In genomic region chr12:49088190-49088931, GRCh38 we compare ENCODE assay signal across 8 cellular contexts. TPM values are rescaled to one million over a fixed set of nuclear protein-coding genes. Genes with fewer than 3 reads are reported as not detected.
DNase-seq lines count a peak whose midpoint lies in the region; ATAC-seq, FAIRE-seq and TF ChIP-seq lines count a peak whose summit lies in the region.

No MANE protein-coding gene starts in this region.

- H3K27ac ChIP-seq in astrocyte (ENCODE audit: low read depth, low read length), result no peak overlapping the region
- H3K27ac ChIP-seq in hepatocyte, result no peak overlapping the region

- FAIRE-seq in astrocyte (lab: Jason Lieb, UNC), result no peak

- H4K20me1 ChIP-seq in astrocyte (ENCODE audit: insufficient read depth, low read length), result peaks cover 13% of the 10 kb centered on the region
- H4K20me1 ChIP-seq in hepatocyte (ENCODE audit: insufficient read depth, poor library complexity, severe bottlenecking), result no peaks in the 10 kb centered on the region

- H2AFZ ChIP-seq in astrocyte (ENCODE audit: low read depth, low read length), result peak overlapping the region; percentile 74
- H2AFZ ChIP-seq in hepatocyte, result no peak overlapping the region

- WGBS in hepatocyte (ENCODE audit: low lambda C conversion rate, missing lambda C conversion rate), result 3% methylated on average over 18 of the region's 18 CpGs

- peak; percentile 93 for TF ChIP-seq CTCF in GM12874 (IDR thresholded peaks at IDR 0.05; ENCODE audit: insufficient read depth, low read depth, low read length)
- peak; percentile 89 for TF ChIP-seq CTCF in astrocyte (IDR thresholded peaks at IDR 0.05; ENCODE audit: insufficient read depth, low read depth, low read length)
- TF ChIP-seq CTCF in hepatocyte (IDR thresholded peaks at IDR 0.05; ENCODE audit: poor library complexity), result peak; percentile 90

- H3K27me3 Mint-ChIP-seq in T-helper 17 cell (peaks cover 38% of the 10 kb centered on the region), astrocyte (ENCODE audit: low read depth, unreplicated experiment) (peaks cover 24% of the 10 kb centered on the region)

- DNase-seq in NCI-H1930 (lab: John Stamatoyannopoulos, UW), result peak; percentile 77 to 88
- DNase-seq in T-helper 17 cell, result peak; percentile 47 to 54 (median 51)
- DNase-seq in astrocyte (ENCODE audit: low read depth), result peak; percentile 87
- DNase-seq in hepatocyte (ENCODE audit: low spot score), result peak; percentile 93
- DNase-seq in skeletal muscle cell (ENCODE audit: low read depth), result peak; percentile 72

- peak; percentile 78 for ATAC-seq in HG02938 (IDR thresholded peaks at IDR 0.05; ENCODE audit: unreplicated experiment)
- peak; percentile 87 for ATAC-seq in T-helper 17 cell
- no peak for ATAC-seq in GM21528 (IDR thresholded peaks at IDR 0.05; ENCODE audit: low FRiP score, unreplicated experiment)

- H3K9me2 ChIP-seq in hepatocyte (replicated peaks; ENCODE audit: insufficient read depth), result no peaks in the 10 kb centered on the region

- H3K36me3 Mint-ChIP-seq in T-helper 17 cell (ENCODE audit: low read depth) (no peaks in the 10 kb centered on the region), astrocyte (ENCODE audit: low read depth, unreplicated experiment) (no peaks in the 10 kb centered on the region)

- H3K9me3 ChIP-seq in T-helper 17 cell (ENCODE audit: control insufficient read depth, low read length, poor library complexity, severe bottlenecking) (no peaks in the 10 kb centered on the region), astrocyte (ENCODE audit: insufficient read depth, low read depth, low read length) (no peaks in the 10 kb centered on the region), hepatocyte (ENCODE audit: low read depth) (no peaks in the 10 kb centered on the region)

- peaks cover 38% of the 10 kb centered on the region for H3K4me1 Mint-ChIP-seq in T-helper 17 cell
- peaks cover 9% of the 10 kb centered on the region for H3K4me1 Mint-ChIP-seq in astrocyte (ENCODE audit: low read depth, unreplicated experiment)

- H3K27me3 ChIP-seq in astrocyte (ENCODE audit: insufficient read depth, low read length) (peaks cover 38% of the 10 kb centered on the region), hepatocyte (peaks cover 50% of the 10 kb centered on the region)

- H3K27ac Mint-ChIP-seq in T-helper 17 cell (no peak overlapping the region), astrocyte (ENCODE audit: unreplicated experiment) (no peak overlapping the region)

- H3K4me1 ChIP-seq in astrocyte (ENCODE audit: insufficient read depth, low read length) (peaks cover 19% of the 10 kb centered on the region), hepatocyte (ENCODE audit: insufficient read depth) (no peaks in the 10 kb centered on the region)

- no peaks in the 10 kb centered on the region for H3K36me3 ChIP-seq in astrocyte (ENCODE audit: insufficient read depth, low read length)
- H3K36me3 ChIP-seq in hepatocyte (replicated peaks; ENCODE audit: insufficient read depth, low read depth), result no peaks in the 10 kb centered on the region

- no peak overlapping the region for H3K9ac ChIP-seq in astrocyte (ENCODE audit: low read length)

- no peaks in the 10 kb centered on the region for H3K79me2 ChIP-seq in astrocyte (ENCODE audit: insufficient read depth, low read length)
- no peaks in the 10 kb centered on the region for H3K79me2 ChIP-seq in hepatocyte

- H3K9me3 Mint-ChIP-seq in astrocyte (ENCODE audit: unreplicated experiment), result no peaks in the 10 kb centered on the region

- H3K4me3 Mint-ChIP-seq in T-helper 17 cell (peak overlapping the region; percentile 21), astrocyte (ENCODE audit: unreplicated experiment) (no peak overlapping the region)

- H3K4me2 ChIP-seq in astrocyte (ENCODE audit: low read length) (peak overlapping the region; percentile 79), hepatocyte (peak overlapping the region; percentile 69)

- H3K4me3 ChIP-seq in astrocyte (ENCODE audit: insufficient read depth, low read depth, low read length) (no peak overlapping the region), hepatocyte (no peak overlapping the region), skeletal muscle cell (ENCODE audit: low read depth, low read length) (no peak overlapping the region)

RNA-seq across cellular contexts. Expression of gene DHH, which starts 6.2 kb away (rescaled TPM):
- under 1 TPM; 0.17 to 0.44 TPM for total RNA-seq in T-helper 17 cell
- total RNA-seq in astrocyte, result 0.05 and 0.16 TPM in 2 replicates
- total RNA-seq in hepatocyte, result 0.28 TPM in 1 of 2 replicates, not detected in the other
- not detected in 2 replicates for polyA plus RNA-seq in hepatocyte

RNA-seq across cellular contexts. Expression of gene RHEBL1, which starts 18.6 kb away (rescaled TPM):
- 1 to 10 TPM; 7.9 to 8.1 TPM for total RNA-seq in T-helper 17 cell
- 1.3 and 1.9 TPM in 2 replicates for total RNA-seq in astrocyte
- total RNA-seq in hepatocyte, result 0.30 TPM in 1 of 2 replicates, not detected in the other
- polyA plus RNA-seq in hepatocyte, result not detected in 2 replicates

RNA-seq across cellular contexts. Expression of gene LMBR1L, which starts 22.3 kb away (rescaled TPM):
- total RNA-seq in T-helper 17 cell, result 100 to 1,000 TPM; 257 to 270 TPM
- total RNA-seq in astrocyte, result 58.7 and 61.0 TPM in 2 replicates
- total RNA-seq in hepatocyte, result 33.3 and 55.1 TPM in 2 replicates
- 74.1 and 79.8 TPM in 2 replicates for polyA plus RNA-seq in hepatocyte

RNA-seq across cellular contexts. Expression of gene KMT2D, which starts 27.8 kb away (rescaled TPM):
- total RNA-seq in T-helper 17 cell (100 to 1,000 TPM; 137 to 139 TPM), astrocyte (81.7 and 86.9 TPM in 2 replicates), hepatocyte (18.2 and 37.3 TPM in 2 replicates)
- polyA plus RNA-seq in hepatocyte, result 31.2 and 39.8 TPM in 2 replicates

RNA-seq across cellular contexts. Expression of gene TUBA1B, which starts 42.8 kb away (rescaled TPM):
- total RNA-seq in T-helper 17 cell (100 to 1,000 TPM; 137 to 159 TPM), astrocyte (811 and 939 TPM in 2 replicates), hepatocyte (652 and 722 TPM in 2 replicates)
- polyA plus RNA-seq in hepatocyte, result 558 and 608 TPM in 2 replicates
